ENCODE assay signal across 8 cellular contexts in the genomic region with DNA sequence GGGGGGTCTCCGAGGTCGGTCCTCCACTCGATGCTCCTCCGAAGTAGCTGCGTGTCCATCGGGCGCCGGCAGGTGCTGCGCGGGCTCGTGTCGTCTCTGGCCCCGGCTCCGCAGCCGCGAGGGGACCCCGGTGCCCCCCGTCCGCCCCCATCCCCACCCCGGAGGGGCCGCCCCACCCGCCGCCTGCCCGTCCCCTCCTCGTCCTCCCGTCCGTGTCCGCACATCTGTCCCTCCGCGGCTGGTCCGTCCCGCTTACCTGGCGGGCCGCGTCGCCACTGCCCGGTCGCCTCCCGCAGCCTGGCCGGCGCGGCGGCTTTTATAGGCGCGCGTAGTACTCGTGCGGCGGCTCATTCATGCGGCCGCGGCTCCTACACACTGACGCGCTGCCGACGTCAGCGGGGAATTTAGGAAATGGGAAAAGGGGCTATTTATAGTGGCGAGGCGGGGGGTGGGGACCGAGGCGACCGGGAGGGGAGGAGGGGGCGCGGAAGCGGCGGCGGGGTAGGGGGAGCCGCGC. TPM values are rescaled to one million over a fixed set of nuclear protein-coding genes. Genes with fewer than 3 reads are reported as not detected.
A peak's percentile ranks its signal among the peaks of the same experiment; 100 is the strongest.
DNase-seq lines count a peak whose midpoint lies in the region; ATAC-seq and TF ChIP-seq lines count a peak whose summit lies in the region.

No MANE protein-coding gene starts in this region.

- H3K27me3 ChIP-seq in CD4-positive, CD25-positive, alpha-beta regulatory T cell (ENCODE audit: control insufficient read depth, insufficient read depth, low read length) = no peaks in the 10 kb centered on the region
- H3K27me3 ChIP-seq in HUES48 (ENCODE audit: control insufficient read depth, insufficient read depth, low read length) = peaks cover 79% of the 10 kb centered on the region
- H3K27me3 ChIP-seq in breast epithelium = no peaks in the 10 kb centered on the region
- H3K27me3 ChIP-seq in mucosa of rectum (ENCODE audit: control insufficient read depth in 2 of 2, insufficient read depth in 2 of 2, low read length in 2 of 2) = peaks cover 10 to 18% of the 10 kb centered on the region in 2 donors

- no peaks in the 10 kb centered on the region for H3K36me3 ChIP-seq in CD4-positive, CD25-positive, alpha-beta regulatory T cell (ENCODE audit: control insufficient read depth, insufficient read depth, low read length)
- H3K36me3 ChIP-seq in HUES48 (ENCODE audit: control insufficient read depth, insufficient read depth, low read length) = no peaks in the 10 kb centered on the region
- H3K36me3 ChIP-seq in breast epithelium = no peaks in the 10 kb centered on the region
- H3K36me3 ChIP-seq in mucosa of rectum (ENCODE audit: control insufficient read depth in 2 of 2, insufficient read depth in 2 of 2, low read length in 2 of 2) = no peaks in the 10 kb centered on the region

- intact Hi-C loops in breast epithelium (cut with DNase I; ENCODE audit: low total_unique reads) = no loop called here

- H3K4me3 Mint-ChIP-seq in CD4-positive, CD25-positive, alpha-beta regulatory T cell = peak overlapping the region in 3 of 4 donors; percentile 32 to 59 (median 37)

- no peak overlapping the region for H3K9ac ChIP-seq in HUES48 (ENCODE audit: low read depth, low read length)
- H3K9ac ChIP-seq in mucosa of rectum (ENCODE audit: low read depth in 1 of 2, low read length in 2 of 2) = no peak overlapping the region

- peaks cover 0 to 1% (median 0%) of the 10 kb centered on the region in 7 donors for H3K9me3 Mint-ChIP-seq in CD4-positive, CD25-positive, alpha-beta regulatory T cell

- no peak for TF ChIP-seq CTCF in breast epithelium (IDR thresholded peaks at IDR 0.05)

- peaks cover 23% of the 10 kb centered on the region for H3K27me3 Mint-ChIP-seq in CD4-positive, CD25-positive, alpha-beta regulatory T cell

- peaks cover 65% of the 10 kb centered on the region for H3K4me1 ChIP-seq in CD4-positive, CD25-positive, alpha-beta regulatory T cell (ENCODE audit: control insufficient read depth, insufficient read depth, low read length, poor library complexity, severe bottlenecking)
- H3K4me1 ChIP-seq in HUES48 (ENCODE audit: control insufficient read depth, insufficient read depth, low read length) (peaks cover 4% of the 10 kb centered on the region; the same call in 1 of the 2 replicates), breast epithelium (peaks cover 7 to 11% of the 10 kb centered on the region in 2 donors), mucosa of rectum (ENCODE audit: control insufficient read depth in 2 of 2, insufficient read depth in 2 of 2, low read length in 2 of 2) (peaks cover 11 to 22% of the 10 kb centered on the region in 2 donors)

- H3K27ac Mint-ChIP-seq in CD4-positive, CD25-positive, alpha-beta regulatory T cell = no peak overlapping the region

- no peak overlapping the region for H3K4me3 ChIP-seq in CD4-positive, CD25-positive, alpha-beta regulatory T cell (ENCODE audit: low read depth, low read length)
- H3K4me3 ChIP-seq in HUES48 (ENCODE audit: low read depth, low read length) (peak overlapping the region; percentile 26; the same call in 1 of the 2 replicates), breast epithelium (peak overlapping the region; percentile 51 to 99 (median 71)), mucosa of rectum (ENCODE audit: low read length in 2 of 2) (peak overlapping the region; percentile 23 to 26)

- no peaks in the 10 kb centered on the region for H3K9me3 ChIP-seq in CD4-positive, CD25-positive, alpha-beta regulatory T cell (ENCODE audit: control insufficient read depth in 2 of 2, low read length in 2 of 2)
- H3K9me3 ChIP-seq in HUES48 (ENCODE audit: control insufficient read depth, insufficient read depth, low read length) (no peaks in the 10 kb centered on the region), breast epithelium (no peaks in the 10 kb centered on the region), mucosa of rectum (ENCODE audit: control insufficient read depth in 2 of 2, low read length in 2 of 2) (no peaks in the 10 kb centered on the region)

- H3K27ac ChIP-seq in CD4-positive, CD25-positive, alpha-beta regulatory T cell (ENCODE audit: insufficient read depth, low read length, poor library complexity, severe bottlenecking) = no peak overlapping the region
- no peak overlapping the region for H3K27ac ChIP-seq in HUES48 (ENCODE audit: low read depth, low read length)
- H3K27ac ChIP-seq in breast epithelium = peak overlapping the region; percentile 43 to 84
- H3K27ac ChIP-seq in mucosa of rectum (ENCODE audit: low read depth in 2 of 2, low read length in 2 of 2) = no peak overlapping the region

- DNase-seq in CD4-positive, CD25-positive, alpha-beta regulatory T cell = no peak
- DNase-seq in breast epithelium (ENCODE audit: low spot score in 2 of 2) = no peak
- DNase-seq in NK-92 (lab: John Stamatoyannopoulos, UW; ENCODE audit: unreplicated experiment) = no peak

- H3K36me3 Mint-ChIP-seq in CD4-positive, CD25-positive, alpha-beta regulatory T cell = no peaks in the 10 kb centered on the region

- no peak for ATAC-seq in CD4-positive, CD25-positive, alpha-beta regulatory T cell (ENCODE audit: low read depth in 2 of 2)
- ATAC-seq in GM21447 (IDR thresholded peaks at IDR 0.05; ENCODE audit: unreplicated experiment) = no peak
- ATAC-seq in GM19324 (IDR thresholded peaks at IDR 0.05; ENCODE audit: low FRiP score, unreplicated experiment) = no peak
- no peak for ATAC-seq in HG03520 (IDR thresholded peaks at IDR 0.05; ENCODE audit: unreplicated experiment)

- TF ChIP-seq POLR2A in breast epithelium (IDR thresholded peaks at IDR 0.05) = no peak

- H3K4me1 Mint-ChIP-seq in CD4-positive, CD25-positive, alpha-beta regulatory T cell = peaks cover 0 to 36% (median 16%) of the 10 kb centered on the region in 4 donors

RNA-seq across cellular contexts. Expression of a gene that starts 4.0 kb away (rescaled TPM):
- 1.3 TPM for total RNA-seq in CD4-positive, CD25-positive, alpha-beta regulatory T cell
- under 1 TPM in 3 of 4 donors, not detected in 1; 0.14 to 0.75 (median 0.54) TPM for polyA plus RNA-seq in CD4-positive, CD25-positive, alpha-beta regulatory T cell
- 10 to 100 TPM; 12.6 to 16.4 (median 12.7) TPM for total RNA-seq in breast epithelium

RNA-seq across cellular contexts. Expression of a gene that starts 9.1 kb away (rescaled TPM):
- 30.8 TPM for total RNA-seq in CD4-positive, CD25-positive, alpha-beta regulatory T cell
- polyA plus RNA-seq in CD4-positive, CD25-positive, alpha-beta regulatory T cell = 100 to 1,000 TPM in 1 of 4 donors, 10 to 100 TPM in 3; 64.3 to 106 (median 80.2) TPM
- total RNA-seq in breast epithelium = 10 to 100 TPM; 24.3 to 35.4 (median 32.5) TPM

RNA-seq across cellular contexts. Expression of a gene that starts 21.0 kb away (rescaled TPM):
- total RNA-seq in CD4-positive, CD25-positive, alpha-beta regulatory T cell = 70.0 TPM
- 10 to 100 TPM; 32.4 to 40.4 (median 36.4) TPM for polyA plus RNA-seq in CD4-positive, CD25-positive, alpha-beta regulatory T cell
- total RNA-seq in breast epithelium = 10 to 100 TPM; 28.3 to 66.6 (median 55.7) TPM

RNA-seq across cellular contexts. Expression of a gene that starts 25.8 kb away (rescaled TPM):
- 0.35 TPM for total RNA-seq in CD4-positive, CD25-positive, alpha-beta regulatory T cell
- polyA plus RNA-seq in CD4-positive, CD25-positive, alpha-beta regulatory T cell = under 1 TPM in 2 of 4 donors, not detected in 2; 0.14 to 0.28 TPM
- total RNA-seq in breast epithelium = 10 to 100 TPM in 2 of 3 donors, 1 to 10 TPM in 1; 3.8 to 19.6 (median 14.1) TPM

Comparison
In these comparisons a context has a peak if more than half of its experiments do, and no peak if none do; other contexts are left out.
1. H3K27ac ChIP-seq: peak in breast epithelium (2 of 2); none in CD4-positive, CD25-positive, alpha-beta regulatory T cell (single experiment), HUES48 (single experiment) and mucosa of rectum (0 of 2).